1 cellular context compared by ENCODE assay signal in genomic region chr19:55486971-55487883, GRCh38.
TF ChIP-seq lines count a peak whose summit lies in the region.

No MANE protein-coding gene starts in this region.

TF ChIP-seq in HEK293, 187 proteins besides CTCF, POLR2A, EP300 and RAD21 (continued from another document and continues in another):
- TF ChIP-seq, protein P1, sequence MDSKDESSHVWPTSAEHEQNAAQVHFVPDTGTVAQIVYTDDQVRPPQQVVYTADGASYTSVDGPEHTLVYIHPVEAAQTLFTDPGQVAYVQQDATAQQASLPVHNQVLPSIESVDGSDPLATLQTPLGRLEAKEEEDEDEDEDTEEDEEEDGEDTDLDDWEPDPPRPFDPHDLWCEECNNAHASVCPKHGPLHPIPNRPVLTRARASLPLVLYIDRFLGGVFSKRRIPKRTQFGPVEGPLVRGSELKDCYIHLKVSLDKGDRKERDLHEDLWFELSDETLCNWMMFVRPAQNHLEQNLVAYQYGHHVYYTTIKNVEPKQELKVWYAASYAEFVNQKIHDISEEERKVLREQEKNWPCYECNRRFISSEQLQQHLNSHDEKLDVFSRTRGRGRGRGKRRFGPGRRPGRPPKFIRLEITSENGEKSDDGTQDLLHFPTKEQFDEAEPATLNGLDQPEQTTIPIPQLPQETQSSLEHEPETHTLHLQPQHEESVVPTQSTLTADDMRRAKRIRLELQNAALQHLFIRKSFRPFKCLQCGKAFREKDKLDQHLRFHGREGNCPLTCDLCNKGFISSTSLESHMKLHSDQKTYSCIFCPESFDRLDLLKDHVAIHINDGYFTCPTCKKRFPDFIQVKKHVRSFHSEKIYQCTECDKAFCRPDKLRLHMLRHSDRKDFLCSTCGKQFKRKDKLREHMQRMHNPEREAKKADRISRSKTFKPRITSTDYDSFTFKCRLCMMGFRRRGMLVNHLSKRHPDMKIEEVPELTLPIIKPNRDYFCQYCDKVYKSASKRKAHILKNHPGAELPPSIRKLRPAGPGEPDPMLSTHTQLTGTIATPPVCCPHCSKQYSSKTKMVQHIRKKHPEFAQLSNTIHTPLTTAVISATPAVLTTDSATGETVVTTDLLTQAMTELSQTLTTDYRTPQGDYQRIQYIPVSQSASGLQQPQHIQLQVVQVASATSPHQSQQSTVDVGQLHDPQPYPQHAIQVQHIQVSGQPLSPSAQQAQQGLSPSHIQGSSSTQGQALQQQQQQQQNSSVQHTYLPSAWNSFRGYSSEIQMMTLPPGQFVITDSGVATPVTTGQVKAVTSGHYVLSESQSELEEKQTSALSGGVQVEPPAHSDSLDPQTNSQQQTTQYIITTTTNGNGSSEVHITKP (tag by site-specific recombination; IDR thresholded peaks at IDR 0.05), result no peak
- peak; percentile 15; the same call in 1 of the 2 replicates for TF ChIP-seq PRDM1 (tag by site-specific recombination; IDR thresholded peaks at IDR 0.05)
- no peak for TF ChIP-seq ZNF510 (tag by site-specific recombination; IDR thresholded peaks at IDR 0.05; ENCODE audit: insufficient replicate concordance)
- no peak for TF ChIP-seq ZNF707 (tag by site-specific recombination; IDR thresholded peaks at IDR 0.05)
- TF ChIP-seq ZNF843 (tag by site-specific recombination; IDR thresholded peaks at IDR 0.05), result 0 out of 2 replicates have a peak, but pooled peaks have one; percentile 27
- TF ChIP-seq SP3 (tag by site-specific recombination; IDR thresholded peaks at IDR 0.05), result no peak
- TF ChIP-seq ZNF10 (tag by site-specific recombination; IDR thresholded peaks at IDR 0.05), result peak; percentile 97
- TF ChIP-seq ZXDB (tag by site-specific recombination; IDR thresholded peaks at IDR 0.05), result peak; percentile 58; the same call in 1 of the 2 replicates
- TF ChIP-seq ZNF600 (tag by site-specific recombination; IDR thresholded peaks at IDR 0.05), result peak; percentile 43; the same call in 1 of the 2 replicates
- TF ChIP-seq ZNF654 (tag by site-specific recombination; IDR thresholded peaks at IDR 0.05; ENCODE audit: low read depth), result no peak
- TF ChIP-seq ZIC2 (tag by site-specific recombination; IDR thresholded peaks at IDR 0.05), result peak; percentile 61
- TF ChIP-seq ZNF571 (tag by site-specific recombination; IDR thresholded peaks at IDR 0.05), result no peak
- TF ChIP-seq ZNF530 (tag by site-specific recombination; IDR thresholded peaks at IDR 0.05; ENCODE audit: low read depth), result no peak
- no peak for TF ChIP-seq ZBTB26 (tag by site-specific recombination; optimal IDR thresholded peaks at IDR 0.05)
- TF ChIP-seq ZNF274 (IDR thresholded peaks at IDR 0.05; ENCODE audit: low read length), result no peak
- TF ChIP-seq ZNF274 (tag by site-specific recombination; IDR thresholded peaks at IDR 0.05; ENCODE audit: borderline replicate concordance), result no peak
- TF ChIP-seq ZNF501 (tag by site-specific recombination; IDR thresholded peaks at IDR 0.05), result peak; percentile 45; the same call in 1 of the 2 replicates
- no peak for TF ChIP-seq ZNF830 (tag by site-specific recombination; IDR thresholded peaks at IDR 0.05; ENCODE audit: low read depth)
- TF ChIP-seq, protein P2, sequence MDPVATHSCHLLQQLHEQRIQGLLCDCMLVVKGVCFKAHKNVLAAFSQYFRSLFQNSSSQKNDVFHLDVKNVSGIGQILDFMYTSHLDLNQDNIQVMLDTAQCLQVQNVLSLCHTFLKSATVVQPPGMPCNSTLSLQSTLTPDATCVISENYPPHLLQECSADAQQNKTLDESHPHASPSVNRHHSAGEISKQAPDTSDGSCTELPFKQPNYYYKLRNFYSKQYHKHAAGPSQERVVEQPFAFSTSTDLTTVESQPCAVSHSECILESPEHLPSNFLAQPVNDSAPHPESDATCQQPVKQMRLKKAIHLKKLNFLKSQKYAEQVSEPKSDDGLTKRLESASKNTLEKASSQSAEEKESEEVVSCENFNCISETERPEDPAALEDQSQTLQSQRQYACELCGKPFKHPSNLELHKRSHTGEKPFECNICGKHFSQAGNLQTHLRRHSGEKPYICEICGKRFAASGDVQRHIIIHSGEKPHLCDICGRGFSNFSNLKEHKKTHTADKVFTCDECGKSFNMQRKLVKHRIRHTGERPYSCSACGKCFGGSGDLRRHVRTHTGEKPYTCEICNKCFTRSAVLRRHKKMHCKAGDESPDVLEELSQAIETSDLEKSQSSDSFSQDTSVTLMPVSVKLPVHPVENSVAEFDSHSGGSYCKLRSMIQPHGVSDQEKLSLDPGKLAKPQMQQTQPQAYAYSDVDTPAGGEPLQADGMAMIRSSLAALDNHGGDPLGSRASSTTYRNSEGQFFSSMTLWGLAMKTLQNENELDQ (tag by site-specific recombination; IDR thresholded peaks at IDR 0.05; ENCODE audit: low read depth), result no peak
- TF ChIP-seq ZNF610 (tag by site-specific recombination; IDR thresholded peaks at IDR 0.05; ENCODE audit: borderline replicate concordance), result no peak
- TF ChIP-seq ZNF768 (tag by site-specific recombination; IDR thresholded peaks at IDR 0.05), result no peak
- TF ChIP-seq ZNF302 (tag by site-specific recombination; IDR thresholded peaks at IDR 0.05; ENCODE audit: low read depth), result no peak
- TF ChIP-seq PRDM4 (tag by site-specific recombination; IDR thresholded peaks at IDR 0.05), result peak; percentile 32; the same call in 1 of the 2 replicates
- peak; percentile 69 for TF ChIP-seq ZNF335 (tag by site-specific recombination; conservative IDR thresholded peaks at IDR 0.05)
- no peak for TF ChIP-seq SP2 (tag by site-specific recombination; IDR thresholded peaks at IDR 0.05)
- TF ChIP-seq ZNF24 (tag by site-specific recombination; IDR thresholded peaks at IDR 0.05), result peak; percentile 50; the same call in 1 of the 2 replicates
- 0 out of 2 replicates have a peak, but pooled peaks have one; percentile 19 for TF ChIP-seq KLF7 (tag by site-specific recombination; IDR thresholded peaks at IDR 0.05; ENCODE audit: borderline replicate concordance)
- peak; percentile 78; the same call in 1 of the 2 replicates for TF ChIP-seq BCL11A (tag by site-specific recombination; IDR thresholded peaks at IDR 0.05; ENCODE audit: low read depth)
- no peak for TF ChIP-seq ZFP69B (tag by site-specific recombination; IDR thresholded peaks at IDR 0.05)
- TF ChIP-seq HOXA7 (CRISPR knock-in tag; IDR thresholded peaks at IDR 0.05; ENCODE audit: borderline replicate concordance), result no peak
- no peak for TF ChIP-seq ZNF792 (tag by site-specific recombination; IDR thresholded peaks at IDR 0.05)
- TF ChIP-seq GLI4 (tag by site-specific recombination; IDR thresholded peaks at IDR 0.05), result peak; percentile 52; the same call in 1 of the 2 replicates
- TF ChIP-seq, protein P3, sequence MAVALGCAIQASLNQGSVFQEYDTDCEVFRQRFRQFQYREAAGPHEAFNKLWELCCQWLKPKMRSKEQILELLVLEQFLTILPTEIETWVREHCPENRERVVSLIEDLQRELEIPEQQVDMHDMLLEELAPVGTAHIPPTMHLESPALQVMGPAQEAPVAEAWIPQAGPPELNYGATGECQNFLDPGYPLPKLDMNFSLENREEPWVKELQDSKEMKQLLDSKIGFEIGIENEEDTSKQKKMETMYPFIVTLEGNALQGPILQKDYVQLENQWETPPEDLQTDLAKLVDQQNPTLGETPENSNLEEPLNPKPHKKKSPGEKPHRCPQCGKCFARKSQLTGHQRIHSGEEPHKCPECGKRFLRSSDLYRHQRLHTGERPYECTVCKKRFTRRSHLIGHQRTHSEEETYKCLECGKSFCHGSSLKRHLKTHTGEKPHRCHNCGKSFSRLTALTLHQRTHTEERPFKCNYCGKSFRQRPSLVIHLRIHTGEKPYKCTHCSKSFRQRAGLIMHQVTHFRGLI (tag by site-specific recombination; IDR thresholded peaks at IDR 0.05), result no peak
- peak; percentile 40; the same call in 1 of the 2 replicates for TF ChIP-seq GLIS2 (tag by site-specific recombination; IDR thresholded peaks at IDR 0.05)
- no peak for TF ChIP-seq MYNN (tag by site-specific recombination; IDR thresholded peaks at IDR 0.05; ENCODE audit: borderline replicate concordance)
- TF ChIP-seq, protein P4, sequence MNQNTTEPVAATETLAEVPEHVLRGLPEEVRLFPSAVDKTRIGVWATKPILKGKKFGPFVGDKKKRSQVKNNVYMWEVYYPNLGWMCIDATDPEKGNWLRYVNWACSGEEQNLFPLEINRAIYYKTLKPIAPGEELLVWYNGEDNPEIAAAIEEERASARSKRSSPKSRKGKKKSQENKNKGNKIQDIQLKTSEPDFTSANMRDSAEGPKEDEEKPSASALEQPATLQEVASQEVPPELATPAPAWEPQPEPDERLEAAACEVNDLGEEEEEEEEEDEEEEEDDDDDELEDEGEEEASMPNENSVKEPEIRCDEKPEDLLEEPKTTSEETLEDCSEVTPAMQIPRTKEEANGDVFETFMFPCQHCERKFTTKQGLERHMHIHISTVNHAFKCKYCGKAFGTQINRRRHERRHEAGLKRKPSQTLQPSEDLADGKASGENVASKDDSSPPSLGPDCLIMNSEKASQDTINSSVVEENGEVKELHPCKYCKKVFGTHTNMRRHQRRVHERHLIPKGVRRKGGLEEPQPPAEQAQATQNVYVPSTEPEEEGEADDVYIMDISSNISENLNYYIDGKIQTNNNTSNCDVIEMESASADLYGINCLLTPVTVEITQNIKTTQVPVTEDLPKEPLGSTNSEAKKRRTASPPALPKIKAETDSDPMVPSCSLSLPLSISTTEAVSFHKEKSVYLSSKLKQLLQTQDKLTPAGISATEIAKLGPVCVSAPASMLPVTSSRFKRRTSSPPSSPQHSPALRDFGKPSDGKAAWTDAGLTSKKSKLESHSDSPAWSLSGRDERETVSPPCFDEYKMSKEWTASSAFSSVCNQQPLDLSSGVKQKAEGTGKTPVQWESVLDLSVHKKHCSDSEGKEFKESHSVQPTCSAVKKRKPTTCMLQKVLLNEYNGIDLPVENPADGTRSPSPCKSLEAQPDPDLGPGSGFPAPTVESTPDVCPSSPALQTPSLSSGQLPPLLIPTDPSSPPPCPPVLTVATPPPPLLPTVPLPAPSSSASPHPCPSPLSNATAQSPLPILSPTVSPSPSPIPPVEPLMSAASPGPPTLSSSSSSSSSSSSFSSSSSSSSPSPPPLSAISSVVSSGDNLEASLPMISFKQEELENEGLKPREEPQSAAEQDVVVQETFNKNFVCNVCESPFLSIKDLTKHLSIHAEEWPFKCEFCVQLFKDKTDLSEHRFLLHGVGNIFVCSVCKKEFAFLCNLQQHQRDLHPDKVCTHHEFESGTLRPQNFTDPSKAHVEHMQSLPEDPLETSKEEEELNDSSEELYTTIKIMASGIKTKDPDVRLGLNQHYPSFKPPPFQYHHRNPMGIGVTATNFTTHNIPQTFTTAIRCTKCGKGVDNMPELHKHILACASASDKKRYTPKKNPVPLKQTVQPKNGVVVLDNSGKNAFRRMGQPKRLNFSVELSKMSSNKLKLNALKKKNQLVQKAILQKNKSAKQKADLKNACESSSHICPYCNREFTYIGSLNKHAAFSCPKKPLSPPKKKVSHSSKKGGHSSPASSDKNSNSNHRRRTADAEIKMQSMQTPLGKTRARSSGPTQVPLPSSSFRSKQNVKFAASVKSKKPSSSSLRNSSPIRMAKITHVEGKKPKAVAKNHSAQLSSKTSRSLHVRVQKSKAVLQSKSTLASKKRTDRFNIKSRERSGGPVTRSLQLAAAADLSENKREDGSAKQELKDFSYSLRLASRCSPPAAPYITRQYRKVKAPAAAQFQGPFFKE (tag by site-specific recombination; IDR thresholded peaks at IDR 0.05; ENCODE audit: borderline replicate concordance), result no peak
- TF ChIP-seq ZNF140 (tag by site-specific recombination; IDR thresholded peaks at IDR 0.05), result no peak
- no peak for TF ChIP-seq WT1 (tag by site-specific recombination; IDR thresholded peaks at IDR 0.05)
- no peak for TF ChIP-seq ZNF157 (tag by site-specific recombination; IDR thresholded peaks at IDR 0.05)
- TF ChIP-seq ZFP37 (tag by site-specific recombination; IDR thresholded peaks at IDR 0.05), result no peak
- no peak for TF ChIP-seq ZNF670 (tag by site-specific recombination; IDR thresholded peaks at IDR 0.05; ENCODE audit: low read depth)
- TF ChIP-seq ZNF2 (tag by site-specific recombination; IDR thresholded peaks at IDR 0.05), result 0 out of 2 replicates have a peak, but pooled peaks have one; percentile 5
- no peak for TF ChIP-seq ZNF266 (tag by site-specific recombination; IDR thresholded peaks at IDR 0.05; ENCODE audit: low read depth)
- TF ChIP-seq, protein P5, sequence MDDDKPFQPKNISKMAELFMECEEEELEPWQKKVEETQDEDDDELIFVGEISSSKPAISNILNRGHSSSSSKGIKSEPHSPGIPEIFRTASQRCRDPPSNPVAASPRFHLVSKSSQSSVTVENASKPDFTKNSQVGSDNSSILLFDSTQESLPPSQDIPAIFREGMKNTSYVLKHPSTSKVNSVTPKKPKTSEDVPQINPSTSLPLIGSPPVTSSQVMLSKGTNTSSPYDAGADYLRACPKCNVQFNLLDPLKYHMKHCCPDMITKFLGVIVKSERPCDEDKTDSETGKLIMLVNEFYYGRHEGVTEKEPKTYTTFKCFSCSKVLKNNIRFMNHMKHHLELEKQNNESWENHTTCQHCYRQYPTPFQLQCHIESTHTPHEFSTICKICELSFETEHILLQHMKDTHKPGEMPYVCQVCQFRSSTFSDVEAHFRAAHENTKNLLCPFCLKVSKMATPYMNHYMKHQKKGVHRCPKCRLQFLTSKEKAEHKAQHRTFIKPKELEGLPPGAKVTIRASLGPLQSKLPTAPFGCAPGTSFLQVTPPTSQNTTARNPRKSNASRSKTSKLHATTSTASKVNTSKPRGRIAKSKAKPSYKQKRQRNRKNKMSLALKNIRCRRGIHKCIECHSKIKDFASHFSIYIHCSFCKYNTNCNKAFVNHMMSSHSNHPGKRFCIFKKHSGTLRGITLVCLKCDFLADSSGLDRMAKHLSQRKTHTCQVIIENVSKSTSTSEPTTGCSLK (tag by site-specific recombination; IDR thresholded peaks at IDR 0.05), result no peak
- TF ChIP-seq ZNF560 (tag by site-specific recombination; IDR thresholded peaks at IDR 0.05; ENCODE audit: borderline replicate concordance), result no peak
- no peak for TF ChIP-seq ZNF658 (tag by site-specific recombination; IDR thresholded peaks at IDR 0.05)
- no peak for TF ChIP-seq ZNF174 (tag by site-specific recombination; IDR thresholded peaks at IDR 0.05)
